ENCODE assay signal across 21 cellular contexts in the genomic region with DNA sequence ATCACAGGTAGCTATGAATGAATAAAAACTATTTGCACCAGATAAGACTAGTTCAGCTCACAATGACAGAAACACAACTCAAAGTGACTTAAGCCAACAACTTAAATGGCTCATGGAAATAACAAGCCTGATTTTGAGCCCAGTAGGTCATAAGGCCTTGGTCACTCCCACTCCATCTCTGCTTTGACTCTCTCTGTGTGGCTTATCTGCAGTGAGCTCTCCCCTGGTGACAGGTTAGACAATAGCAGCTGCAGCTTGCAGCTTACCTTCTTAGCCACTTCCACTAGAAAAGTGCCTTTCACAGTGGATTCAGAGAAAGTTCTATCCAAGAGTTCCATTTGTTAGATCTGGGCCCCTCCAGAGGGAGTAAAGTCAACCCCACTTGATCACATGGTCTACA.
A peak's percentile ranks its signal among the peaks of the same experiment; 100 is the strongest.
DNase-seq lines count a peak whose midpoint lies in the region; ATAC-seq, FAIRE-seq and TF ChIP-seq lines count a peak whose summit lies in the region.
"Had no signal": no experiment of that assay in that cellular context is flagged by ENCODE, and none has a peak within 500 bp of the region (broad histone marks: within the 10 kb centered on the region; RNA-seq: fewer than 3 reads in every experiment).

No MANE protein-coding gene starts in this region.

- no peak overlapping the region for H3K9ac ChIP-seq in mesendoderm (ENCODE audit: low read length)
- H3K9ac ChIP-seq: SK-N-SH had no signal

- DNase-seq in A549 (ENCODE audit: low read depth in 1 of 2, low spot score in 1 of 2) (peak; percentile 46 to 55), Caco-2 (no peak), WERI-Rb-1 (peak; percentile 33), mesendoderm (peak; percentile 76), DMS53 treated with DMSO at 0.1 percent for 48 hours (lab: John Stamatoyannopoulos, UW; ENCODE audit: unreplicated experiment) (no peak)
- DNase-seq: AML-193, DMS 273 treated with DMSO at 0.1 percent for 48 hours, GDM1, NCI-H1105, NCI-H2081 treated with DMSO at 0.1 percent for 48 hours, NCI-H510A treated with DMSO at 0.1 percent for 48 hours, NCI-H774, SHP77, SK-N-SH, T-cell had no signal

- H3K27me3 ChIP-seq in Caco-2 (replicated peaks; ENCODE audit: control insufficient read depth, insufficient read depth, low read length): no peaks in the 10 kb centered on the region
- H3K27me3 ChIP-seq in WERI-Rb-1 (ENCODE audit: insufficient read depth, low read depth, severe bottlenecking): no peaks in the 10 kb centered on the region
- H3K27me3 ChIP-seq in mesendoderm (ENCODE audit: insufficient read depth, low read length, poor library complexity): no peaks in the 10 kb centered on the region

- no peaks in the 10 kb centered on the region for H3K36me3 Mint-ChIP-seq in Caco-2 (ENCODE audit: insufficient read depth, unreplicated experiment)
- H3K36me3 Mint-ChIP-seq: T-cell had no signal

- TF ChIP-seq CTCF in A549 (IDR thresholded peaks at IDR 0.05) (no peak), Caco-2 (IDR thresholded peaks at IDR 0.05; ENCODE audit: insufficient read depth in 1 of 2, low read depth in 1 of 2, low read length in 1 of 2, severe bottlenecking in 1 of 2, unreplicated experiment in 1 of 2) (no peak), WERI-Rb-1 (IDR thresholded peaks at IDR 0.05; ENCODE audit: low read depth, low read length) (peak; percentile 29; the same call in 1 of the 2 replicates)

- H3K18ac ChIP-seq in mesendoderm (ENCODE audit: low read length): no peak overlapping the region

- no TSS peak for BruUV-seq in Caco-2 (replicated peaks; lab: Mats Ljungman, UMichigan)

- H3K9me3 Mint-ChIP-seq in Caco-2 (ENCODE audit: unreplicated experiment): no peaks in the 10 kb centered on the region
- H3K9me3 Mint-ChIP-seq: T-cell had no signal

- CTCF ChIA-PET in A549 (lab: Yijun Ruan, JAX): interaction anchor here (1.3 to 1.6 kb wide), 4 partner anchors 12 to 68 kb away, joined by 3 to 7 read pairs (median 4); no protein-coding TSS in a partner anchor
- CTCF ChIA-PET in Caco-2 (lab: Charles Lee): interaction anchor here (0.7 to 1.2 kb wide), 2 partner anchors 12 to 450 kb away, joined by 3 to 5 read pairs; no protein-coding TSS in a partner anchor

- H2BK15ac ChIP-seq in mesendoderm (replicated peaks; ENCODE audit: low read depth): no peak overlapping the region

- H3K27ac ChIP-seq in A549: peak overlapping the region; percentile 39 to 94
- no peak overlapping the region for H3K27ac ChIP-seq in WERI-Rb-1
- H3K27ac ChIP-seq in mesendoderm (ENCODE audit: low read depth, low read length): peak overlapping the region; percentile 22
- H3K27ac ChIP-seq: C4-2B had no signal

- peaks cover 48% of the 10 kb centered on the region for H3K4me1 ChIP-seq in A549
- no peaks in the 10 kb centered on the region; the same call in 1 of the 2 replicates for H3K4me1 ChIP-seq in Caco-2
- peaks cover 2% of the 10 kb centered on the region for H3K4me1 ChIP-seq in mesendoderm (ENCODE audit: control insufficient read depth, low read depth, low read length)

- no peak overlapping the region for H4K8ac ChIP-seq in mesendoderm (ENCODE audit: low read depth, low read length)

- H3K4me3 ChIP-seq in A549 (no peak overlapping the region), Caco-2 (ENCODE audit: low read depth, low read length) (no peak overlapping the region), WERI-Rb-1 (ENCODE audit: low read depth, low read length) (no peak overlapping the region), mesendoderm (ENCODE audit: low read length) (no peak overlapping the region)
- H3K4me3 ChIP-seq: K562 had no signal

- no peaks in the 10 kb centered on the region for H3K79me1 ChIP-seq in mesendoderm (ENCODE audit: low read length)

- no peak overlapping the region for H3K23ac ChIP-seq in mesendoderm (ENCODE audit: low read length)

- TF ChIP-seq EP300 in A549 (IDR thresholded peaks at IDR 0.05): no peak

- H3K4me2 ChIP-seq in A549 (peak overlapping the region; percentile 10; the same call in 1 of the 3 replicates), mesendoderm (ENCODE audit: low read length) (no peak overlapping the region)
- H3K4me2 ChIP-seq: SK-N-SH had no signal

- no peak overlapping the region for H3K4me3 Mint-ChIP-seq in Caco-2 (ENCODE audit: unreplicated experiment)
- H3K4me3 Mint-ChIP-seq: T-cell had no signal

- H3K56ac ChIP-seq in mesendoderm (ENCODE audit: low read length): no peak overlapping the region

- H2BK5ac ChIP-seq in mesendoderm (ENCODE audit: low read length): peak overlapping the region; percentile 9

- no peak overlapping the region for H2BK120ac ChIP-seq in mesendoderm (ENCODE audit: low read depth, low read length)

- peak; percentile 94 for FAIRE-seq in A549 (lab: Jason Lieb, UNC)
- FAIRE-seq: GM19239, K562, RCC 7860 had no signal

- H3K9me3 ChIP-seq in A549: peaks cover 11% of the 10 kb centered on the region
- H3K9me3 ChIP-seq in Caco-2: no peaks in the 10 kb centered on the region
- no peaks in the 10 kb centered on the region for H3K9me3 ChIP-seq in WERI-Rb-1 (ENCODE audit: severe bottlenecking)
- H3K9me3 ChIP-seq: SK-N-SH had no signal

- H3K27ac Mint-ChIP-seq in Caco-2 (ENCODE audit: unreplicated experiment): peak overlapping the region; percentile 13
- H3K27ac Mint-ChIP-seq: T-cell had no signal

- no peaks in the 10 kb centered on the region for H3K4me1 Mint-ChIP-seq in Caco-2 (ENCODE audit: low read depth, unreplicated experiment)
- H3K4me1 Mint-ChIP-seq: T-cell had no signal

- H4K5ac ChIP-seq in mesendoderm (ENCODE audit: low read length): no peak overlapping the region

- intact Hi-C loops in Caco-2 (cut with micrococcal nuclease; ENCODE audit: unreplicated experiment): no loop called here

- ATAC-seq in A549 (peak; percentile 71 to 81; a peak in 5 of 6 replicates), GM19467 (IDR thresholded peaks at IDR 0.05; ENCODE audit: unreplicated experiment) (no peak), GM21717 (IDR thresholded peaks at IDR 0.05; ENCODE audit: unreplicated experiment) (no peak)
- ATAC-seq: K562, T-cell had no signal

- no peaks in the 10 kb centered on the region for H3K36me3 ChIP-seq in Caco-2 (ENCODE audit: control insufficient read depth, insufficient read depth, low read length)
- H3K36me3 ChIP-seq in WERI-Rb-1: no peaks in the 10 kb centered on the region
- H3K36me3 ChIP-seq in mesendoderm (ENCODE audit: control insufficient read depth, insufficient read depth, low read length): no peaks in the 10 kb centered on the region

- H3K27me3 Mint-ChIP-seq in Caco-2 (ENCODE audit: insufficient read depth, unreplicated experiment): no peaks in the 10 kb centered on the region
- H3K27me3 Mint-ChIP-seq: T-cell had no signal

- H2AK5ac ChIP-seq in mesendoderm (ENCODE audit: low read length): no peak overlapping the region

- TF ChIP-seq POLR2A in A549 (IDR thresholded peaks at IDR 0.05; ENCODE audit: low read length): no peak

- no peaks in the 10 kb centered on the region for H3K79me2 ChIP-seq in mesendoderm (ENCODE audit: control insufficient read depth, insufficient read depth, low read length)

- H3K4ac ChIP-seq in mesendoderm (ENCODE audit: low read depth, low read length): no peak overlapping the region

- POLR2A ChIA-PET in A549 (lab: Yijun Ruan, JAX): no interaction called here
- POLR2A ChIA-PET in Caco-2 (lab: Charles Lee): no interaction called here

- TF ChIP-seq RAD21 in A549 (conservative IDR thresholded peaks at IDR 0.05 in 1 of 2, IDR thresholded peaks at IDR 0.05 in 1 of 2): no peak

TF ChIP-seq in A549, 52 proteins besides CTCF, POLR2A, EP300 and RAD21:
- TF ChIP-seq EHMT2 (IDR thresholded peaks at IDR 0.05; ENCODE audit: low read depth) (no peak), FOSB (CRISPR knock-in tag; IDR thresholded peaks at IDR 0.05) (no peak)

Comparison
In these comparisons a context has a peak if more than half of its experiments do, and no peak if none do; other contexts are left out.
1. ATAC-seq: peak in A549 (2 of 2); none in GM19467 (single experiment) and GM21717 (single experiment).
2. DNase-seq: peak in A549 (2 of 2), WERI-Rb-1 (single experiment) and mesendoderm (single experiment); none in Caco-2 (0 of 2) and DMS53 treated with DMSO at 0.1 percent for 48 hours (single experiment).